ENCODE assay signal across 21 cellular contexts in the genomic region with DNA sequence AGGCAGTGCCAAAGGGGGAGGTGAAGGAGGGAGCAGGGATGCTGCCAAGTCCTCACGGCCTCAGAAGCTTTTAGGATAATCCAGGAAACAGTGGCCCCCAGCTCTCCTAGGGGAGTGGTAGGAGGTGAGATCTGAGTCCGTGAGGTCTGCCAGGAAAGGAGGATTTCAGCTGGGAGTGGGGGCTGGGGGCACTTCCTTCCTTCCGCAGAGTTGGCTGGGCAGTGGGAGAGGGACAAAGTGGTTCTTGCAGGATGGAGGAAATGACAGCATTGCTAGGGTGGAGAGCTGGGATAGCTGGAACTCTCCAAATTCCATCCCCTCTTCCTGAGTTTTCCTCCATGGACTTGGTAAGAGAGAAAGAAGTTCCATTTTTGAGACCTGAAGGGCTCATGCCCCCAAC. TPM values are rescaled to one million over a fixed set of nuclear protein-coding genes. Genes with fewer than 3 reads are reported as not detected.
DNase-seq lines count a peak whose midpoint lies in the region; ATAC-seq, FAIRE-seq and TF ChIP-seq lines count a peak whose summit lies in the region.
"Had no signal": no experiment of that assay in that cellular context is flagged by ENCODE, and none has a peak within 500 bp of the region (broad histone marks: within the 10 kb centered on the region; RNA-seq: fewer than 3 reads in every experiment).

No MANE protein-coding gene starts in this region.

- H3K4me1 ChIP-seq in GM23338 (ENCODE audit: insufficient read depth) (peaks cover 29% of the 10 kb centered on the region), astrocyte (ENCODE audit: insufficient read depth, low read length) (peaks cover 15% of the 10 kb centered on the region), left lung (peaks cover 0 to 7% of the 10 kb centered on the region in 2 donors), spleen (peaks cover 11 to 27% (median 21%) of the 10 kb centered on the region in 6 donors)

- 27 to 44% (median 38%) methylated on average over 3 of the region's 3 CpGs for WGBS in spleen, 5 donors

- DNase-seq in GM23338 (ENCODE audit: low spot score) = peak; percentile 8
- DNase-seq in astrocyte (ENCODE audit: low read depth) = no peak
- DNase-seq in left lung = no peak
- DNase-seq in spleen = peak; percentile 37
- DNase-seq in stimulated activated CD4-positive, alpha-beta T cell treated with anti-CD3 and anti-CD28 coated beads, Interleukin-4, amount 100 ng/mL, for 1 hour = no peak
- DNase-seq in activated gamma-delta T cell treated with Interleukin-2 at 50 U/mL for 16 hours = no peak
- no peak for DNase-seq in HFFc6
- DNase-seq: AML-193; IMR-90; NCI-H1417; NCI-H187 treated with DMSO at 0.1 percent for 48 hours; NCI-H2171 treated with DMSO at 0.1 percent for 48 hours; NCI-H446; NCI-H526 treated with DMSO at 0.1 percent for 48 hours; NK-92 treated with Interleukin-12 subunit alpha and Interleukin-12 subunit beta, amount 100 ng/mL, for 24 hours; SHP77; SK-N-SH had no signal

- H3K9me3 Mint-ChIP-seq in GM23338 (no peaks in the 10 kb centered on the region), astrocyte (ENCODE audit: unreplicated experiment) (no peaks in the 10 kb centered on the region), HFFc6 (no peaks in the 10 kb centered on the region)

- ATAC-seq in GM23338 (no peak), left lung (no peak)

- H3K4me3 ChIP-seq in GM23338 (no peak overlapping the region), astrocyte (ENCODE audit: insufficient read depth, low read depth, low read length) (no peak overlapping the region), left lung (no peak overlapping the region), spleen (no peak overlapping the region)

- intact Hi-C loops in left lung (cut with DNase I) = no loop called here
- intact Hi-C loops in spleen (cut with DNase I; ENCODE audit: low total_unique reads) = loop anchor here (10.0 kb wide), 1 partner anchor 869 kb away; a partner anchor contains a TSS

- no peak overlapping the region for H3K27ac ChIP-seq in GM23338 (ENCODE audit: low read depth)
- H3K27ac ChIP-seq in astrocyte (ENCODE audit: low read depth, low read length) = no peak overlapping the region
- peak overlapping the region; percentile 33 to 59 for H3K27ac ChIP-seq in left lung
- H3K27ac ChIP-seq in spleen = peak overlapping the region in 1 of 8 donors; percentile 11
- H3K27ac ChIP-seq: C4-2B, HL-60 had no signal

- H3K9me2 ChIP-seq in GM23338 (ENCODE audit: insufficient read depth) = peaks cover 4% of the 10 kb centered on the region; the same call in 1 of the 2 replicates
- H3K9me2 ChIP-seq: SK-N-SH had no signal

- no peak for TF ChIP-seq CTCF in GM23338 (conservative IDR thresholded peaks at IDR 0.05; ENCODE audit: low read depth in 2 of 2)
- no peak for TF ChIP-seq CTCF in astrocyte (IDR thresholded peaks at IDR 0.05; ENCODE audit: insufficient read depth, low read depth, low read length)
- no peak for TF ChIP-seq CTCF in left lung (IDR thresholded peaks at IDR 0.05)
- TF ChIP-seq CTCF in spleen (IDR thresholded peaks at IDR 0.05 in 8 of 11, conservative IDR thresholded peaks at IDR 0.05 in 3 of 11) = no peak
- no peak for TF ChIP-seq CTCF in HFFc6 (IDR thresholded peaks at IDR 0.05)

- H3K36me3 Mint-ChIP-seq in GM23338 (ENCODE audit: low read depth) (no peaks in the 10 kb centered on the region), astrocyte (ENCODE audit: low read depth, unreplicated experiment) (peaks cover 3% of the 10 kb centered on the region), HFFc6 (ENCODE audit: low read depth) (no peaks in the 10 kb centered on the region)

- H3K79me2 ChIP-seq in GM23338 (replicated peaks; ENCODE audit: insufficient read depth) (no peaks in the 10 kb centered on the region), astrocyte (ENCODE audit: insufficient read depth, low read length) (no peaks in the 10 kb centered on the region)

- no peaks in the 10 kb centered on the region for H3K36me3 ChIP-seq in GM23338 (ENCODE audit: insufficient read depth)
- no peaks in the 10 kb centered on the region for H3K36me3 ChIP-seq in astrocyte (ENCODE audit: insufficient read depth, low read length)
- no peaks in the 10 kb centered on the region for H3K36me3 ChIP-seq in left lung
- no peaks in the 10 kb centered on the region for H3K36me3 ChIP-seq in spleen

- H2AFZ ChIP-seq in GM23338 (no peak overlapping the region), astrocyte (ENCODE audit: low read depth, low read length) (no peak overlapping the region)

- H3K4me2 ChIP-seq in GM23338 (peak overlapping the region; percentile 43; the same call in 1 of the 2 replicates), astrocyte (ENCODE audit: low read length) (peak overlapping the region; percentile 2)
- H3K4me2 ChIP-seq: SK-N-SH had no signal

- H3K27ac Mint-ChIP-seq in GM23338 (no peak overlapping the region), astrocyte (ENCODE audit: unreplicated experiment) (no peak overlapping the region), HFFc6 (no peak overlapping the region)

- H4K20me1 ChIP-seq in GM23338 (replicated peaks; ENCODE audit: insufficient read depth) = no peaks in the 10 kb centered on the region; the same call in 1 of the 2 replicates
- no peaks in the 10 kb centered on the region for H4K20me1 ChIP-seq in astrocyte (ENCODE audit: insufficient read depth, low read length)

- FAIRE-seq in astrocyte (lab: Jason Lieb, UNC) = no peak
- FAIRE-seq: D721Med, H54 had no signal

- no peaks in the 10 kb centered on the region for H3K9me3 ChIP-seq in astrocyte (ENCODE audit: insufficient read depth, low read depth, low read length)
- no peaks in the 10 kb centered on the region for H3K9me3 ChIP-seq in left lung
- no peaks in the 10 kb centered on the region for H3K9me3 ChIP-seq in spleen
- H3K9me3 ChIP-seq: SK-N-SH had no signal

- peaks cover 48% of the 10 kb centered on the region for H3K4me1 Mint-ChIP-seq in GM23338
- peaks cover 10% of the 10 kb centered on the region for H3K4me1 Mint-ChIP-seq in astrocyte (ENCODE audit: low read depth, unreplicated experiment)
- peaks cover 22% of the 10 kb centered on the region for H3K4me1 Mint-ChIP-seq in HFFc6 (ENCODE audit: low read depth)

- peaks cover 79% of the 10 kb centered on the region for H3K27me3 ChIP-seq in GM23338 (ENCODE audit: insufficient read depth)
- peaks cover 50% of the 10 kb centered on the region for H3K27me3 ChIP-seq in astrocyte (ENCODE audit: insufficient read depth, low read length)
- H3K27me3 ChIP-seq in left lung = peaks cover 26 to 74% of the 10 kb centered on the region in 2 donors
- peaks cover 4 to 80% (median 35%) of the 10 kb centered on the region in 7 donors for H3K27me3 ChIP-seq in spleen (replicated peaks in 1 of 7)

- TF ChIP-seq POLR2A in spleen (IDR thresholded peaks at IDR 0.05) = no peak

- peaks cover 58% of the 10 kb centered on the region for H3K27me3 Mint-ChIP-seq in GM23338 (ENCODE audit: insufficient read depth, low read depth, poor library complexity)
- peaks cover 55% of the 10 kb centered on the region for H3K27me3 Mint-ChIP-seq in astrocyte (ENCODE audit: low read depth, unreplicated experiment)
- H3K27me3 Mint-ChIP-seq in HFFc6 (ENCODE audit: insufficient read depth) = peaks cover 41% of the 10 kb centered on the region

- H3F3A ChIP-seq in GM23338 (replicated peaks; ENCODE audit: low read depth) = peaks cover 13% of the 10 kb centered on the region; the same call in 1 of the 2 replicates

- H3K4me3 Mint-ChIP-seq in GM23338 (no peak overlapping the region), astrocyte (ENCODE audit: unreplicated experiment) (no peak overlapping the region), HFFc6 (no peak overlapping the region)

- H3K9ac ChIP-seq in astrocyte (ENCODE audit: low read length) = no peak overlapping the region
- H3K9ac ChIP-seq: SK-N-SH had no signal

RNA-seq across cellular contexts. Expression of a gene that starts 4.8 kb away (rescaled TPM):
- 0.82 and 1.0 TPM in 2 replicates for total RNA-seq in GM23338 (2014; rRNA removed; shearing (Covaris generic))
- polyA plus RNA-seq in GM23338 (2016; fragmentation: Nextera tagmentation; extraction: Ambion mirVana) (0.13 and 0.23 TPM in 2 replicates), spleen (under 1 TPM; 0.11 to 0.90 (median 0.27) TPM)
- total RNA-seq in astrocyte (1.3 and 1.6 TPM in 2 replicates), left lung (1 to 10 TPM in 1 of 2 donors, under 1 TPM in 1; 0.79 to 1.5 TPM), spleen (1 to 10 TPM in 5 of 7 donors, under 1 TPM in 2; 0.19 to 3.0 (median 2.0) TPM)
- 1 to 10 TPM in 4 of 6 experiments, under 1 TPM in 2; 0.45 to 1.2 (median 1.1) TPM for total RNA-seq in HFFc6 (2021; fragmentation: NEBNext Ultra II Directional; extraction: Animal tissue kit (Norgen Biotek cat#: 25700))

RNA-seq across cellular contexts. Expression of a gene that starts 14.7 kb away (rescaled TPM):
- total RNA-seq in GM23338 (2014; rRNA removed; shearing (Covaris generic)) = 39.1 and 40.6 TPM in 2 replicates
- 44.0 and 45.5 TPM in 2 replicates for polyA plus RNA-seq in GM23338 (2016; fragmentation: Nextera tagmentation; extraction: Ambion mirVana)
- 17.5 and 19.4 TPM in 2 replicates for total RNA-seq in astrocyte
- total RNA-seq in left lung = 10 to 100 TPM; 26.4 to 33.1 TPM
- total RNA-seq in spleen = 10 to 100 TPM; 37.5 to 59.4 (median 49.0) TPM
- polyA plus RNA-seq in spleen = 10 to 100 TPM; 38.9 to 58.0 (median 50.4) TPM
- 10 to 100 TPM; 33.9 to 46.6 (median 39.1) TPM for total RNA-seq in HFFc6 (2021; fragmentation: NEBNext Ultra II Directional; extraction: Animal tissue kit (Norgen Biotek cat#: 25700))

RNA-seq across cellular contexts. Expression of a gene that starts 24.3 kb away (rescaled TPM):
- 0.35 TPM in 1 of 2 replicates, not detected in the other for total RNA-seq in GM23338 (2014; rRNA removed; shearing (Covaris generic))
- polyA plus RNA-seq in GM23338 (2016; fragmentation: Nextera tagmentation; extraction: Ambion mirVana) (0.14 and 0.18 TPM in 2 replicates), spleen (1 to 10 TPM; 1.0 to 1.4 (median 1.2) TPM)
- total RNA-seq in astrocyte (0.30 and 0.62 TPM in 2 replicates), left lung (1 to 10 TPM in 1 of 2 donors, under 1 TPM in 1; 0.44 to 6.7 TPM), spleen (1 to 10 TPM in 3 of 7 donors, under 1 TPM in 4; 0.42 to 1.3 (median 0.66) TPM)
- total RNA-seq in HFFc6 (2021; fragmentation: NEBNext Ultra II Directional; extraction: Animal tissue kit (Norgen Biotek cat#: 25700)) = 1 to 10 TPM in 1 of 6 experiments, under 1 TPM in 5; 0.41 to 1.1 (median 0.83) TPM
- total RNA-seq: IMR-90 had no signal

RNA-seq across cellular contexts. Expression of a gene that starts 24.4 kb away (rescaled TPM):
- 74.7 and 75.8 TPM in 2 replicates for total RNA-seq in GM23338 (2014; rRNA removed; shearing (Covaris generic))
- 50.2 and 53.5 TPM in 2 replicates for polyA plus RNA-seq in GM23338 (2016; fragmentation: Nextera tagmentation; extraction: Ambion mirVana)
- 29.8 and 33.2 TPM in 2 replicates for total RNA-seq in astrocyte
- total RNA-seq in left lung = 10 to 100 TPM; 26.2 to 27.3 TPM
- 10 to 100 TPM; 24.4 to 46.1 (median 32.2) TPM for total RNA-seq in spleen
- polyA plus RNA-seq in spleen = 10 to 100 TPM; 27.2 to 42.3 (median 36.2) TPM
- total RNA-seq in HFFc6 (2021; fragmentation: NEBNext Ultra II Directional; extraction: Animal tissue kit (Norgen Biotek cat#: 25700)) = 10 to 100 TPM; 39.4 to 48.0 (median 43.7) TPM

RNA-seq across cellular contexts. Expression of a gene that starts 34.1 kb away (rescaled TPM):
- 8.1 and 9.8 TPM in 2 replicates for total RNA-seq in GM23338 (2014; rRNA removed; shearing (Covaris generic))
- polyA plus RNA-seq in GM23338 (2016; fragmentation: Nextera tagmentation; extraction: Ambion mirVana) = 3.4 and 3.7 TPM in 2 replicates
- 20.7 and 21.4 TPM in 2 replicates for total RNA-seq in astrocyte
- 10 to 100 TPM; 20.3 to 36.4 TPM for total RNA-seq in left lung
- 10 to 100 TPM; 17.3 to 33.3 (median 23.0) TPM for total RNA-seq in spleen
- 10 to 100 TPM in 2 of 3 donors, 1 to 10 TPM in 1; 7.7 to 17.7 (median 10.7) TPM for polyA plus RNA-seq in spleen
- 10 to 100 TPM in 2 of 6 experiments, 1 to 10 TPM in 4; 7.0 to 10.7 (median 9.2) TPM for total RNA-seq in HFFc6 (2021; fragmentation: NEBNext Ultra II Directional; extraction: Animal tissue kit (Norgen Biotek cat#: 25700))

Comparison
In these comparisons a context has a peak if more than half of its experiments do, and no peak if none do; other contexts are left out.
1. DNase-seq: peak in GM23338 (single experiment) and spleen (single experiment); none in astrocyte (single experiment), left lung (0 of 2), stimulated activated CD4-positive, alpha-beta T cell treated with anti-CD3 and anti-CD28 coated beads, Interleukin-4, amount 100 ng/mL, for 1 hour (single experiment), activated gamma-delta T cell treated with Interleukin-2 at 50 U/mL for 16 hours (single experiment) and HFFc6 (single experiment).
2. H3K27ac ChIP-seq: peak in left lung (2 of 2); none in GM23338 (single experiment) and astrocyte (single experiment).